8 cellular contexts compared by ENCODE assay signal in genomic region chr5:34656700-34657549, GRCh38. TPM values are rescaled to one million over a fixed set of nuclear protein-coding genes. Genes with fewer than 3 reads are reported as not detected.
A peak's percentile ranks its signal among the peaks of the same experiment; 100 is the strongest.
DNase-seq lines count a peak whose midpoint lies in the region; ATAC-seq and TF ChIP-seq lines count a peak whose summit lies in the region.

No MANE protein-coding gene starts in this region.

- peak; percentile 17 to 44 for ATAC-seq in right cardiac atrium
- ATAC-seq in gastrocnemius medialis: peak in 1 of 2 donors; percentile 9
- ATAC-seq in HG02642 (IDR thresholded peaks at IDR 0.05; ENCODE audit: poor library complexity, unreplicated experiment): no peak

- peak overlapping the region; percentile 72 for H3K4me3 Mint-ChIP-seq in activated naive CD8-positive, alpha-beta T cell treated with anti-CD3 and anti-CD28 coated beads for 36 hours

- H3K36me3 Mint-ChIP-seq in activated naive CD8-positive, alpha-beta T cell treated with anti-CD3 and anti-CD28 coated beads for 36 hours: no peaks in the 10 kb centered on the region

- H3K4me1 Mint-ChIP-seq in activated naive CD8-positive, alpha-beta T cell treated with anti-CD3 and anti-CD28 coated beads for 36 hours: peaks cover 15% of the 10 kb centered on the region

- H3K27ac Mint-ChIP-seq in activated naive CD8-positive, alpha-beta T cell treated with anti-CD3 and anti-CD28 coated beads for 36 hours: no peak overlapping the region

- in situ Hi-C loops in gastrocnemius medialis (cut with MboI; ENCODE audit: low sequenced_read_pairs in 4 of 4): no loop called here

- H3K27ac ChIP-seq in HUES64 (ENCODE audit: low read depth, low read length) (peak overlapping the region; percentile 86), right cardiac atrium (ENCODE audit: low read length) (peak overlapping the region; percentile 89), gastrocnemius medialis (peak overlapping the region; percentile 63 to 75 (median 73))

- no peak for TF ChIP-seq POLR2A in gastrocnemius medialis (IDR thresholded peaks at IDR 0.05)

- no peak for TF ChIP-seq CTCF in gastrocnemius medialis (IDR thresholded peaks at IDR 0.05 in 4 of 5, conservative IDR thresholded peaks at IDR 0.05 in 1 of 5)

- intact Hi-C loops in right cardiac atrium (cut with DNase I): loop anchor here in 2 of 4 donors (10.0 kb wide), 4 partner anchors 132 to 238 kb away; no protein-coding TSS in a partner anchor
- intact Hi-C loops in gastrocnemius medialis (cut with DNase I; ENCODE audit: low total_unique reads): loop anchor here (5.0 to 10.0 kb wide), 2 partner anchors 180 to 268 kb away; partner anchors contain the start of genes DNAJC21 and TTC23L

- H3K4me3 ChIP-seq in HUES64 (ENCODE audit: low read length): peak overlapping the region; percentile 75
- H3K4me3 ChIP-seq in right cardiac atrium (ENCODE audit: low read length): peak overlapping the region; percentile 95
- H3K4me3 ChIP-seq in gastrocnemius medialis: peak overlapping the region; percentile 62 to 77 (median 66)

- H3K27me3 Mint-ChIP-seq in activated naive CD8-positive, alpha-beta T cell treated with anti-CD3 and anti-CD28 coated beads for 36 hours: peaks cover 70% of the 10 kb centered on the region

- H3K27me3 ChIP-seq in HUES64 (ENCODE audit: insufficient read depth, low read length) (no peaks in the 10 kb centered on the region), right cardiac atrium (ENCODE audit: control insufficient read depth, insufficient read depth) (no peaks in the 10 kb centered on the region), gastrocnemius medialis (peaks cover 11 to 21% (median 15%) of the 10 kb centered on the region in 3 donors)

- H3K9me3 Mint-ChIP-seq in activated naive CD8-positive, alpha-beta T cell treated with anti-CD3 and anti-CD28 coated beads for 36 hours: no peaks in the 10 kb centered on the region

- H3K9me3 ChIP-seq in HUES64 (ENCODE audit: insufficient read depth, low read depth, low read length) (no peaks in the 10 kb centered on the region), right cardiac atrium (ENCODE audit: control insufficient read depth, low read length) (no peaks in the 10 kb centered on the region), gastrocnemius medialis (no peaks in the 10 kb centered on the region)

- peaks cover 12% of the 10 kb centered on the region for H3K4me1 ChIP-seq in HUES64 (ENCODE audit: insufficient read depth, low read length)
- no peaks in the 10 kb centered on the region for H3K4me1 ChIP-seq in right cardiac atrium (ENCODE audit: control insufficient read depth, insufficient read depth, low read length)
- peaks cover 11 to 12% of the 10 kb centered on the region in 2 donors for H3K4me1 ChIP-seq in gastrocnemius medialis

- no peaks in the 10 kb centered on the region for H3K36me3 ChIP-seq in HUES64 (ENCODE audit: insufficient read depth, low read length)
- H3K36me3 ChIP-seq in gastrocnemius medialis: no peaks in the 10 kb centered on the region

- under 1% methylated on average over 61 of the region's 61 CpGs for WGBS in HUES64
- under 1% methylated on average over 61 of the region's 61 CpGs for WGBS in right cardiac atrium

- peak overlapping the region; percentile 93 for H3K9ac ChIP-seq in HUES64 (ENCODE audit: low read depth, low read length)

- DNase-seq in EL (peak; percentile 33), right cardiac atrium (peak; percentile 28 to 60 (median 60)), gastrocnemius medialis (no peak), DMS79 treated with DMSO at 0.1 percent for 48 hours (lab: John Stamatoyannopoulos, UW) (no peak), NCI-H526 treated with DMSO at 0.1 percent for 48 hours (lab: John Stamatoyannopoulos, UW) (no peak)
- DNase-seq in activated naive CD8-positive, alpha-beta T cell treated with anti-CD3 and anti-CD28 coated beads for 36 hours: peak; percentile 31

RNA-seq across cellular contexts. Expression of gene RAI14, which starts 0.8 kb away (rescaled TPM):
- polyA plus RNA-seq in HUES64 (2013, experiment 1 of 2): 61.6 TPM
- polyA plus RNA-seq in HUES64 (2013, experiment 2 of 2): 57.2 TPM
- total RNA-seq in activated naive CD8-positive, alpha-beta T cell treated with anti-CD3 and anti-CD28 coated beads for 36 hours: 1 to 10 TPM; 7.9 to 9.0 TPM
- total RNA-seq in right cardiac atrium (10 to 100 TPM; 11.7 to 22.7 (median 13.7) TPM), gastrocnemius medialis (1 to 10 TPM; 1.1 to 3.6 (median 1.7) TPM)
- 4.5 TPM for polyA plus RNA-seq in right cardiac atrium

Comparison
In these comparisons a context has a peak if more than half of its experiments do, and no peak if none do; other contexts are left out.
1. DNase-seq: peak in EL (single experiment), activated naive CD8-positive, alpha-beta T cell treated with anti-CD3 and anti-CD28 coated beads for 36 hours (single experiment) and right cardiac atrium (3 of 3); none in gastrocnemius medialis (0 of 2), DMS79 treated with DMSO at 0.1 percent for 48 hours (single experiment) and NCI-H526 treated with DMSO at 0.1 percent for 48 hours (single experiment).
2. Peak in every context shown above with its lines, with median percentiles within 50 percentile points of each other: H3K27ac ChIP-seq and H3K4me3 ChIP-seq.